18 cellular contexts compared by ENCODE assay signal in the genomic region with DNA sequence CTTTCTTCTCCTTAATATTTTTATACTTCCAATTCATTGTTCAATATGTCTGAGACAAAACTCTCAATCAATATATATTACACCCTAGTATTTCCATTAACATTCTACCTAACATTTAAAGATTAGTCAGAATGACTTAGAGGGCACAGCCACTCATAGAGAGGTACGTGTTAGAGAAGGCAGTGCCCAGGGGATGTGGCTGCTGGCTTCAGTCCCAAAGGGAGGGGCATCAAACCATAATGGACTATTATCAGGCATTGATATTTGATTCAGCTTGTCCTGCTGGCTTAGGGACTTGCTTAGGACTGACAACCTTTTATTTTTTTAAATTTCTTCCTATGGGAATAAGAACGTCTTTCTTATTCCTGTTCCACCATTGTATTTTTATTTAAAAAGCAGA.
"Had no signal": no experiment of that assay in that cellular context is flagged by ENCODE, and none has a peak within 500 bp of the region (broad histone marks: within the 10 kb centered on the region; RNA-seq: fewer than 3 reads in every experiment).

No MANE protein-coding gene starts in this region.

- H3K36me3 ChIP-seq: brain microvascular endothelial cell, esophagus muscularis mucosa, sigmoid colon, suprapubic skin, upper lobe of left lung had no signal

- H3K27ac Mint-ChIP-seq: activated CD4-positive, alpha-beta memory T cell treated with anti-CD3 and anti-CD28 coated beads for 36 hours; activated naive CD8-positive, alpha-beta T cell; dendritic cell treated with granulocyte-macrophage colony-stimulating factor and Interleukin-4, amounts not matched to agents 40 ng/mL and 50 ng/mL, for 4 days; immature natural killer cell; naive thymus-derived CD8-positive, alpha-beta T cell had no signal

- H3K27me3 Mint-ChIP-seq: activated CD4-positive, alpha-beta memory T cell treated with anti-CD3 and anti-CD28 coated beads for 36 hours; activated naive CD8-positive, alpha-beta T cell; dendritic cell treated with granulocyte-macrophage colony-stimulating factor and Interleukin-4, amounts not matched to agents 40 ng/mL and 50 ng/mL, for 4 days; naive thymus-derived CD8-positive, alpha-beta T cell had no signal

- H3K4me1 ChIP-seq: esophagus muscularis mucosa, sigmoid colon, suprapubic skin, upper lobe of left lung had no signal

- H3K4me1 Mint-ChIP-seq: immature natural killer cell; naive thymus-derived CD8-positive, alpha-beta T cell had no signal

- H3K36me3 Mint-ChIP-seq: activated CD4-positive, alpha-beta memory T cell treated with anti-CD3 and anti-CD28 coated beads for 36 hours; activated naive CD8-positive, alpha-beta T cell; immature natural killer cell; naive thymus-derived CD8-positive, alpha-beta T cell had no signal

- H3K4me3 ChIP-seq: esophagus muscularis mucosa, mucosa of descending colon, sigmoid colon, suprapubic skin, upper lobe of left lung had no signal

- ATAC-seq: left lobe of liver; mucosa of descending colon; naive thymus-derived CD8-positive, alpha-beta T cell had no signal

- H3K27ac ChIP-seq: brain microvascular endothelial cell, esophagus muscularis mucosa, sigmoid colon, suprapubic skin, upper lobe of left lung had no signal

- H3K4me3 Mint-ChIP-seq: activated CD4-positive, alpha-beta memory T cell treated with anti-CD3 and anti-CD28 coated beads for 36 hours; activated naive CD8-positive, alpha-beta T cell; dendritic cell treated with granulocyte-macrophage colony-stimulating factor and Interleukin-4, amounts not matched to agents 40 ng/mL and 50 ng/mL, for 4 days; immature natural killer cell; naive thymus-derived CD8-positive, alpha-beta T cell had no signal

- H3K9me3 ChIP-seq: esophagus muscularis mucosa, mucosa of descending colon, sigmoid colon, upper lobe of left lung had no signal

- H3K27me3 ChIP-seq: brain microvascular endothelial cell, esophagus muscularis mucosa, sigmoid colon, suprapubic skin, upper lobe of left lung had no signal

- DNase-seq: activated CD4-positive, alpha-beta memory T cell treated with anti-CD3 and anti-CD28 coated beads for 36 hours; activated gamma-delta T cell; activated T-cell treated with anti-CD3 and anti-CD28 coated beads, Interleukin-2, amount 50 U/mL, for 48 hours; brain microvascular endothelial cell; glutamatergic neuron; immature natural killer cell; mammary epithelial cell; mucosa of descending colon; naive thymus-derived CD8-positive, alpha-beta T cell; sigmoid colon; stimulated activated naive CD4-positive, alpha-beta T cell treated with Interleukin-2 at 50 U/mL for 16 hours; T-helper 9 cell; upper lobe of left lung had no signal
